In the genomic region with DNA sequence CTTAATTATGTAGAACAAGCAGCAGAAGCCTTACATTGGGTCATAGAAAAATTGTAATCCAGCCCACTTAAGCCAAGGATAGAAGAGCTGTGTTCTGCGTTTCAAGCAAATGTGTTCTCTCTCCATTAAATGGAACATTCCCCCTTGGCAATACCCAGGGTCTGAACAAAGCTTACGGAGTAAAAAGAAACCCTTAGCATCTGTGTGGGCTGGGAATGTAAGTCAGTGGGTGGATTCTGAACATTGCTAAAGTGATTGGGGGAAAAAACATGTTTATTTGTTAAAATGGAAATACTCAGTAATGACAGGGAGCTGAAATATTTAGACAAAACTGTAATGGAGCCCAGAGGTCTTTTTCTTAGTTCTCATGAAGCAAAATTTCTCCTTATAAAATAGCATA, we compare ENCODE assay signal across 30 cellular contexts.
DNase-seq lines count a peak whose midpoint lies in the region; ATAC-seq and TF ChIP-seq lines count a peak whose summit lies in the region.
"Had no signal": no experiment of that assay in that cellular context is flagged by ENCODE, and none has a peak within 500 bp of the region (broad histone marks: within the 10 kb centered on the region; RNA-seq: fewer than 3 reads in every experiment).

No MANE protein-coding gene starts in this region.

- peak overlapping the region; percentile 14; the same call in 1 of the 2 replicates for H3K18ac ChIP-seq in IMR-90 (ENCODE audit: low read depth, low read length)

- H2BK15ac ChIP-seq in IMR-90 (ENCODE audit: low read depth, low read length): no peak overlapping the region

- H3K4me3 Mint-ChIP-seq in activated naive CD4-positive, alpha-beta T cell treated with anti-CD3 and anti-CD28 coated beads for 36 hours: no peak overlapping the region
- H3K4me3 Mint-ChIP-seq: activated CD8-positive, alpha-beta memory T cell treated with anti-CD3 and anti-CD28 coated beads, Interleukin-2, amount 10 ng/mL, durations not matched to agents 7 days and 5 days; activated T-cell treated with anti-CD3 and anti-CD28 coated beads, Interleukin-2, amount 50 U/mL, for 4 hours; B cell; CD8-positive, alpha-beta memory T cell; central memory CD8-positive, alpha-beta T cell; neural crest cell; T-helper 17 cell had no signal

- no peak overlapping the region for H2AFZ ChIP-seq in IMR-90 (replicated peaks; ENCODE audit: low read length, poor library complexity)
- H2AFZ ChIP-seq: PC-9 had no signal

- no peak for TF ChIP-seq POLR2A in IMR-90 (IDR thresholded peaks at IDR 0.05; ENCODE audit: low read depth, low read length)

- no peaks in the 10 kb centered on the region for H3K9me3 Mint-ChIP-seq in activated naive CD4-positive, alpha-beta T cell treated with anti-CD3 and anti-CD28 coated beads for 36 hours
- H3K9me3 Mint-ChIP-seq: activated T-cell treated with anti-CD3 and anti-CD28 coated beads, Interleukin-2, amount 50 U/mL, for 4 hours; CD8-positive, alpha-beta memory T cell; central memory CD8-positive, alpha-beta T cell; neural crest cell had no signal

- DNase-seq in IMR-90 (no peak), dedifferentiated amniotic fluid mesenchymal stem cell (ENCODE audit: extremely low spot score) (peak; percentile 62), medulla oblongata (ENCODE audit: extremely low spot score) (peak; percentile 17), NCI-H187 (lab: John Stamatoyannopoulos, UW) (no peak)
- no peak for DNase-seq in stimulated activated CD4-positive, alpha-beta T cell treated with anti-CD3 and anti-CD28 coated beads, Interleukin-12 subunit alpha, Interleukin-12 subunit beta, amount 100 ng/mL, for 4 hours
- DNase-seq in activated naive CD4-positive, alpha-beta T cell treated with anti-CD3 and anti-CD28 coated beads for 36 hours: no peak
- DNase-seq: activated CD4-positive, alpha-beta T cell treated with anti-CD3 and anti-CD28 coated beads, Interleukin-2, amount 50 U/mL, for 4 hours; activated CD8-positive, alpha-beta memory T cell treated with anti-CD3 and anti-CD28 coated beads, Interleukin-2, amount 10 ng/mL, durations not matched to agents 7 days and 5 days; activated gamma-delta T cell; activated T-cell treated with anti-CD3 and anti-CD28 coated beads, Interleukin-2, amount 50 U/mL, for 4 hours; CD8-positive, alpha-beta memory T cell; H7; left colon; mammary epithelial cell; NCI-H2081; NCI-H524 treated with DMSO at 0.1 percent for 48 hours; PC-9; SK-N-SH; stimulated activated CD4-positive, alpha-beta T cell treated with anti-CD3 and anti-CD28 coated beads, Interleukin-2, amount 100 ng/mL, for 48 hours; stomach; T-helper 17 cell; upper lobe of right lung had no signal

- H4K20me1 ChIP-seq in IMR-90 (ENCODE audit: insufficient read depth, low read length): no peaks in the 10 kb centered on the region

- H3K9me1 ChIP-seq in IMR-90 (ENCODE audit: insufficient read depth, low read length): peaks cover 3% of the 10 kb centered on the region; the same call in 1 of the 2 replicates

- H2BK5ac ChIP-seq in IMR-90 (ENCODE audit: low read depth, low read length, poor library complexity, severe bottlenecking): no peak overlapping the region

- no peak overlapping the region; a peak in 1 of 4 replicates for H4K8ac ChIP-seq in IMR-90 (ENCODE audit: low read depth in 2 of 2, low read length in 2 of 2)

- H3K27ac ChIP-seq in IMR-90 (ENCODE audit: insufficient read depth, low read length) (no peak overlapping the region), temporal lobe (ENCODE audit: low read depth, low read length) (peak overlapping the region; percentile 10)
- H3K27ac ChIP-seq: PC-9, stomach, upper lobe of right lung had no signal

- no peaks in the 10 kb centered on the region for H3K27me3 ChIP-seq in IMR-90 (ENCODE audit: control insufficient read depth, insufficient read depth, low read length)
- H3K27me3 ChIP-seq: right atrium auricular region, stomach, upper lobe of right lung had no signal

- H3K27me3 Mint-ChIP-seq in activated naive CD4-positive, alpha-beta T cell treated with anti-CD3 and anti-CD28 coated beads for 36 hours (ENCODE audit: low read depth): no peaks in the 10 kb centered on the region
- H3K27me3 Mint-ChIP-seq: B cell had no signal

- TF ChIP-seq CTCF in IMR-90 (conservative IDR thresholded peaks at IDR 0.05; ENCODE audit: low read depth, low read length): no peak

- no peak overlapping the region for H2BK120ac ChIP-seq in IMR-90 (ENCODE audit: low read depth, low read length)

- H3K27ac Mint-ChIP-seq in activated naive CD4-positive, alpha-beta T cell treated with anti-CD3 and anti-CD28 coated beads for 36 hours: no peak overlapping the region
- H3K27ac Mint-ChIP-seq: activated CD8-positive, alpha-beta memory T cell treated with anti-CD3 and anti-CD28 coated beads, Interleukin-2, amount 10 ng/mL, durations not matched to agents 7 days and 5 days; B cell; CD8-positive, alpha-beta memory T cell; T-helper 17 cell had no signal

- H3K9ac ChIP-seq in IMR-90 (ENCODE audit: low read depth, low read length): no peak overlapping the region
- H3K9ac ChIP-seq: SK-N-SH had no signal

- H3K79me1 ChIP-seq in IMR-90 (ENCODE audit: low read depth in 1 of 2, low read length in 2 of 2): peaks cover 10 to 38% of the 10 kb centered on the region in 2 experiments; a peak in 3 of 4 replicates

- H2AK5ac ChIP-seq in IMR-90 (ENCODE audit: low read depth, low read length): no peak overlapping the region

- no peak overlapping the region for H3K14ac ChIP-seq in IMR-90 (replicated peaks; ENCODE audit: low read depth, low read length)

- H3K23ac ChIP-seq in IMR-90 (ENCODE audit: low read depth, low read length): no peak overlapping the region

- no peak overlapping the region for H2BK20ac ChIP-seq in IMR-90 (ENCODE audit: low read depth, low read length)

- H3K4me3 ChIP-seq in IMR-90 (ENCODE audit: insufficient read depth, low read depth, low read length): no peak overlapping the region
- H3K4me3 ChIP-seq: GM12878, PC-9, right atrium auricular region, stomach, upper lobe of right lung had no signal

- CTCF ChIA-PET in IMR-90 (lab: Yijun Ruan, JAX): no interaction called here
- CTCF ChIA-PET in activated naive CD4-positive, alpha-beta T cell treated with anti-CD3 and anti-CD28 coated beads for 36 hours (lab: Charles Lee): no interaction called here

- 0 out of 2 replicates have a peak overlapping the region, but pooled peaks have one; percentile 17 for H4K91ac ChIP-seq in IMR-90 (ENCODE audit: insufficient read depth, low read depth, low read length)

- BruUV-seq in IMR-90 (replicated peaks; lab: Mats Ljungman, UMichigan): no TSS peak

- H3K4me2 ChIP-seq in IMR-90 (ENCODE audit: low read depth, low read length): no peak overlapping the region
- H3K4me2 ChIP-seq: PC-9, SK-N-SH had no signal

- in situ Hi-C loops in IMR-90 (cut with MboI; ENCODE audit: low sequenced_read_pairs): no loop called here

- H2AK9ac ChIP-seq in IMR-90 (replicated peaks; ENCODE audit: low read depth, low read length, poor library complexity): no peak overlapping the region

- peaks cover 27% of the 10 kb centered on the region for H3K36me3 ChIP-seq in IMR-90 (ENCODE audit: control insufficient read depth, insufficient read depth, low read length)

- no CpG with 5 or more reads among the region's 2 CpGs for WGBS in IMR-90 (ENCODE audit: extremely low coverage in 2 of 2, insufficient read length in 1 of 2), 2 experiments

- H3K36me3 Mint-ChIP-seq in activated naive CD4-positive, alpha-beta T cell treated with anti-CD3 and anti-CD28 coated beads for 36 hours (ENCODE audit: low read depth): no peaks in the 10 kb centered on the region
- H3K36me3 Mint-ChIP-seq: activated CD8-positive, alpha-beta memory T cell treated with anti-CD3 and anti-CD28 coated beads, Interleukin-2, amount 10 ng/mL, durations not matched to agents 7 days and 5 days; CD8-positive, alpha-beta memory T cell had no signal

- peaks cover 3% of the 10 kb centered on the region; the same call in 1 of the 2 replicates for H3K4me1 ChIP-seq in IMR-90 (ENCODE audit: control insufficient read depth, insufficient read depth, low read length)
- H3K4me1 ChIP-seq: right atrium auricular region, upper lobe of right lung had no signal

- dilution Hi-C loops in IMR-90 (cut with HindIII; ENCODE audit: low sequenced_read_pairs, unreplicated experiment): no loop called here

- no peak for TF ChIP-seq RAD21 in IMR-90 (IDR thresholded peaks at IDR 0.05; ENCODE audit: low read length)

- H4K5ac ChIP-seq in IMR-90 (ENCODE audit: low read depth, low read length): no peak overlapping the region

- H3K4ac ChIP-seq in IMR-90 (ENCODE audit: low read depth, low read length): no peak overlapping the region

- POLR2A ChIA-PET in IMR-90 (lab: Charles Lee; ENCODE audit: unreplicated experiment): interaction anchor here (0.6 kb wide), 1 partner anchor 120 kb away, joined by 3 read pairs; no protein-coding TSS in a partner anchor

- H3K56ac ChIP-seq in IMR-90 (ENCODE audit: extremely low read depth, insufficient read depth, low read length): no peak overlapping the region

- H3K9me3 ChIP-seq in IMR-90 (ENCODE audit: control insufficient read depth, insufficient read depth, low read length): no peaks in the 10 kb centered on the region
- H3K9me3 ChIP-seq: right atrium auricular region, SK-N-SH, stomach, upper lobe of right lung had no signal

- no peaks in the 10 kb centered on the region for H3K4me1 Mint-ChIP-seq in activated naive CD4-positive, alpha-beta T cell treated with anti-CD3 and anti-CD28 coated beads for 36 hours (ENCODE audit: low read depth)
- H3K4me1 Mint-ChIP-seq: activated CD8-positive, alpha-beta memory T cell treated with anti-CD3 and anti-CD28 coated beads, Interleukin-2, amount 10 ng/mL, durations not matched to agents 7 days and 5 days; B cell; CD8-positive, alpha-beta memory T cell; central memory CD8-positive, alpha-beta T cell; neural crest cell; T-helper 17 cell had no signal

- intact Hi-C loops in IMR-90 (cut with micrococcal nuclease): no loop called here
- intact Hi-C loops in activated naive CD4-positive, alpha-beta T cell treated with anti-CD3 and anti-CD28 coated beads for 36 hours (cut with micrococcal nuclease): no loop called here

- no peak; the same call in 1 of the 2 replicates for ATAC-seq in IMR-90 (ENCODE audit: low read depth)
- no peak for ATAC-seq in GM21515 (IDR thresholded peaks at IDR 0.05; ENCODE audit: unreplicated experiment)
- ATAC-seq: activated CD4-positive, CD25-positive, alpha-beta regulatory T cell treated with anti-CD3 and anti-CD28 coated beads, Interleukin-2, amount 50 U/mL, for 24 hours; activated CD8-positive, alpha-beta memory T cell treated with anti-CD3 and anti-CD28 coated beads, Interleukin-2, amount 10 ng/mL, durations not matched to agents 7 days and 5 days; activated T-cell treated with anti-CD3 and anti-CD28 coated beads, Interleukin-2, amount 50 U/mL, for 4 hours; GM12878; left colon; T-helper 17 cell; upper lobe of right lung had no signal

TF ChIP-seq in IMR-90, 13 proteins besides CTCF, POLR2A, EP300 and RAD21 (continues in another document):
- no peak for TF ChIP-seq MXI1 (IDR thresholded peaks at IDR 0.05; ENCODE audit: borderline replicate concordance, low read depth, low read length)
- no peak for TF ChIP-seq MAZ (IDR thresholded peaks at IDR 0.05; ENCODE audit: borderline replicate concordance, low read depth, low read length)
- no peak for TF ChIP-seq CEBPB (IDR thresholded peaks at IDR 0.05; ENCODE audit: low read depth, low read length)
- no peak for TF ChIP-seq FOS (IDR thresholded peaks at IDR 0.05; ENCODE audit: low read depth, low read length)
- no peak for TF ChIP-seq BHLHE40 (IDR thresholded peaks at IDR 0.05; ENCODE audit: low read depth, low read length)
- no peak for TF ChIP-seq NFE2L2 (IDR thresholded peaks at IDR 0.05; ENCODE audit: low read depth, low read length)

Comparison
In these comparisons a context has a peak if more than half of its experiments do, and no peak if none do; other contexts are left out.
1. DNase-seq: peak in dedifferentiated amniotic fluid mesenchymal stem cell (single experiment) and medulla oblongata (single experiment); none in IMR-90 (single experiment), stimulated activated CD4-positive, alpha-beta T cell treated with anti-CD3 and anti-CD28 coated beads, Interleukin-12 subunit alpha, Interleukin-12 subunit beta, amount 100 ng/mL, for 4 hours (single experiment), activated naive CD4-positive, alpha-beta T cell treated with anti-CD3 and anti-CD28 coated beads for 36 hours (single experiment) and NCI-H187 (0 of 2).